8 cellular contexts compared by ENCODE assay signal in genomic region chr14:51776102-51776894, GRCh38.
DNase-seq lines count a peak whose midpoint lies in the region; ATAC-seq and TF ChIP-seq lines count a peak whose summit lies in the region.

No MANE protein-coding gene starts in this region.

- H3K4me3 Mint-ChIP-seq in activated T-helper 17 cell treated with anti-CD3 and anti-CD28 coated beads, Interleukin-2, amount 50 U/mL, for 72 hours, result peak overlapping the region; percentile 38

- H3K27ac ChIP-seq in HCT116 (ENCODE audit: low read depth, low read length), result no peak overlapping the region
- H3K27ac ChIP-seq in osteoblast (ENCODE audit: low read depth, low read length), result no peak overlapping the region

- peak; percentile 81 for ATAC-seq in HCT116
- peak; percentile 73 for ATAC-seq in activated T-helper 17 cell treated with anti-CD3 and anti-CD28 coated beads, Interleukin-2, amount 50 U/mL, for 72 hours (replicated peaks)
- ATAC-seq in HG02571 (IDR thresholded peaks at IDR 0.05; ENCODE audit: unreplicated experiment), result no peak
- no peak for ATAC-seq in GM18511 (IDR thresholded peaks at IDR 0.05; ENCODE audit: unreplicated experiment)

- POLR2A ChIA-PET in HCT116 (lab: Charles Lee), result no interaction called here

- no peak for TF ChIP-seq POLR2A in HCT116 (IDR thresholded peaks at IDR 0.05; ENCODE audit: borderline replicate concordance, extremely low read depth, insufficient read depth, insufficient read length)

- peak; percentile 87 for TF ChIP-seq RAD21 in HCT116 (IDR thresholded peaks at IDR 0.05; ENCODE audit: low read depth)

- H3K27me3 ChIP-seq in HCT116 (ENCODE audit: insufficient read depth, low read length) (peaks cover 8% of the 10 kb centered on the region; the same call in 1 of the 2 replicates), osteoblast (ENCODE audit: insufficient read depth, low read length) (no peaks in the 10 kb centered on the region)

- H3K9me2 ChIP-seq in HCT116 (ENCODE audit: insufficient read depth), result no peaks in the 10 kb centered on the region

- RAD21 ChIA-PET in HCT116 (lab: Charles Lee; ENCODE audit: low non-redundant PET in 1 of 2, low total read pairs in 2 of 2, uncharacterized antibody in 2 of 2, unreplicated experiment in 2 of 2), result interaction anchor here (0.5 to 0.8 kb wide), 2 partner anchors 123 to 405 kb away, joined by 3 read pairs; no protein-coding TSS in a partner anchor

- H3K4me2 ChIP-seq in HCT116 (ENCODE audit: low read length) (peak overlapping the region; percentile 31), osteoblast (ENCODE audit: insufficient read depth, low read length) (peak overlapping the region; percentile 54)

- no peak overlapping the region for H2AFZ ChIP-seq in HCT116 (ENCODE audit: low read depth, low read length, poor library complexity, severe bottlenecking)
- no peak overlapping the region for H2AFZ ChIP-seq in osteoblast (ENCODE audit: low read length)

- H3K9me3 ChIP-seq in HCT116 (ENCODE audit: control insufficient read depth in 1 of 2, insufficient read depth in 1 of 2, low read depth in 1 of 2, low read length in 2 of 2), result no peaks in the 10 kb centered on the region
- no peaks in the 10 kb centered on the region for H3K9me3 ChIP-seq in osteoblast (ENCODE audit: low read depth, low read length)

- intact Hi-C loops in HCT116 (cut with micrococcal nuclease), result loop anchor here (1.0 kb wide), 2 partner anchors 406 to 493 kb away; no protein-coding TSS in a partner anchor

- H3K27ac Mint-ChIP-seq in activated T-helper 17 cell treated with anti-CD3 and anti-CD28 coated beads, Interleukin-2, amount 50 U/mL, for 72 hours, result no peak overlapping the region

- no peak overlapping the region for H3K4me3 ChIP-seq in HCT116 (replicated peaks in 1 of 2; ENCODE audit: low read depth in 1 of 2, low read length in 2 of 2)
- no peak overlapping the region for H3K4me3 ChIP-seq in osteoblast (ENCODE audit: insufficient read depth, low read length)

- no peaks in the 10 kb centered on the region for H3K9me3 Mint-ChIP-seq in activated T-helper 17 cell treated with anti-CD3 and anti-CD28 coated beads, Interleukin-2, amount 50 U/mL, for 72 hours

- H3K4me1 ChIP-seq in HCT116 (ENCODE audit: control insufficient read depth in 1 of 2, insufficient read depth in 2 of 2, low read length in 2 of 2), result peaks cover 0 to 10% of the 10 kb centered on the region in 2 experiments; a peak in 3 of 4 replicates
- H3K4me1 ChIP-seq in osteoblast (ENCODE audit: insufficient read depth, low read length), result peaks cover 7% of the 10 kb centered on the region

- H4K20me1 ChIP-seq in HCT116 (ENCODE audit: insufficient read depth), result no peaks in the 10 kb centered on the region
- no peaks in the 10 kb centered on the region for H4K20me1 ChIP-seq in osteoblast (ENCODE audit: insufficient read depth, low read length)

- peak; percentile 35 for DNase-seq in DMS114 treated with DMSO at 0.1 percent for 48 hours (lab: John Stamatoyannopoulos, UW; ENCODE audit: unreplicated experiment)
- peak; percentile 44 for DNase-seq in HCT116 (ENCODE audit: low read depth, low spot score)
- peak; percentile 48 for DNase-seq in NCI-H526 treated with DMSO at 0.1 percent for 48 hours (lab: John Stamatoyannopoulos, UW)
- peak; percentile 41 for DNase-seq in germinal center (ENCODE audit: low spot score)
- DNase-seq in osteoblast (ENCODE audit: insufficient read length, low spot score, missing footprints), result peak; percentile 96

- peaks cover 9% of the 10 kb centered on the region for H3K4me1 Mint-ChIP-seq in activated T-helper 17 cell treated with anti-CD3 and anti-CD28 coated beads, Interleukin-2, amount 50 U/mL, for 72 hours

- CTCF ChIA-PET in HCT116 (lab: Charles Lee), result interaction anchor here (0.7 to 3.3 kb wide), 11 partner anchors 9 to 821 kb away, joined by 3 to 22 read pairs (median 4); no protein-coding TSS in a partner anchor

- H3K9ac ChIP-seq in HCT116 (ENCODE audit: low read length), result no peak overlapping the region

- TF ChIP-seq CTCF in HCT116 (IDR thresholded peaks at IDR 0.05 in 2 of 3, conservative IDR thresholded peaks at IDR 0.05 in 1 of 3; ENCODE audit: borderline replicate concordance in 1 of 3, insufficient read depth in 1 of 3, low read depth in 2 of 3, low read length in 2 of 3) (peak; percentile 70 to 80 (median 76)), osteoblast (IDR thresholded peaks at IDR 0.05; ENCODE audit: extremely low read depth, low read depth, low read length) (peak; percentile 80)

- H3K27me3 Mint-ChIP-seq in activated T-helper 17 cell treated with anti-CD3 and anti-CD28 coated beads, Interleukin-2, amount 50 U/mL, for 72 hours, result peaks cover 8% of the 10 kb centered on the region

- H3K36me3 ChIP-seq in HCT116 (ENCODE audit: control insufficient read depth in 1 of 2, insufficient read depth in 2 of 2, low read length in 2 of 2), result no peaks in the 10 kb centered on the region
- H3K36me3 ChIP-seq in osteoblast (ENCODE audit: insufficient read depth, low read length), result no peaks in the 10 kb centered on the region

- no TSS peak for BruUV-seq in HCT116 (replicated peaks; lab: Mats Ljungman, UMichigan)

- H3K36me3 Mint-ChIP-seq in activated T-helper 17 cell treated with anti-CD3 and anti-CD28 coated beads, Interleukin-2, amount 50 U/mL, for 72 hours (ENCODE audit: low read depth), result no peaks in the 10 kb centered on the region

- H3K79me2 ChIP-seq in HCT116 (ENCODE audit: insufficient read depth, low read length) (no peaks in the 10 kb centered on the region), osteoblast (ENCODE audit: insufficient read depth, low read length) (no peaks in the 10 kb centered on the region)

TF ChIP-seq in HCT116, 20 proteins besides CTCF, POLR2A, EP300 and RAD21:
- TF ChIP-seq YY1 (IDR thresholded peaks at IDR 0.05; ENCODE audit: extremely low read depth, insufficient replicate concordance, low read depth, low read length), result no peak
- TF ChIP-seq JUND (IDR thresholded peaks at IDR 0.05), result no peak
- TF ChIP-seq FOSL1 (IDR thresholded peaks at IDR 0.05; ENCODE audit: low read depth), result no peak
TF ChIP-seq in HCT116: peak in this region for 0.

Comparison
In these comparisons a context has a peak if more than half of its experiments do, and no peak if none do; other contexts are left out.
1. DNase-seq: peak in every context shown above with its lines; median percentile 96 in osteoblast; 48 in NCI-H526 treated with DMSO at 0.1 percent for 48 hours; 44 in HCT116; 41 in germinal center; 35 in DMS114 treated with DMSO at 0.1 percent for 48 hours.
2. ATAC-seq: peak in HCT116 (single experiment) and activated T-helper 17 cell treated with anti-CD3 and anti-CD28 coated beads, Interleukin-2, amount 50 U/mL, for 72 hours (single experiment); none in HG02571 (single experiment) and GM18511 (single experiment).